In the genomic region with DNA sequence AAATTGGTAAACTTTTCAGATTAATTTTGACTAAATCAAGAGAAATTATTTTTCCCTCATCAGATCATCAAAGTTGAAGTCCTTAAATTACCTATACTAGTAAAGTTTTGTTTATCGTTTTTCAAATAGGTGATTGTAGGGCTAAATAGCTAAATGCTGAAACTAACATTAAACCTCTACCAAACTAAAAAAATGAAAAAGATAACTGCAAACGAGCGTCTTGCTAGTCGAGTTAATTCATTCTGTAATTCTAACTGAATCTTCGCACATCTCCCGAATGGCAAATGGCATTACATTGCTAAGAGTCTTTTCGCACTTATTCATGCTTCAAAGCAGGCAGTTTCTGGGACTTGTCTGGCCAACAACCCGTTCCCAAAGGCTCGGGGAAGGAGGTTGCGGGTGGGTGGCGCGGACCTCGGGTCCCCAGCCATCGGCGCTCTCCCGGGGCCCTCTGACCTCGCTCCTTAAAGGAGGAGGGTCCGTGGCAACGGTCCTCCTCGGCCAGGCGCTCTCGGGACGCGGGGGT, we compare ENCODE assay signal across 8 cellular contexts. TPM values are rescaled to one million over a fixed set of nuclear protein-coding genes. Genes with fewer than 3 reads are reported as not detected.
A peak's percentile ranks its signal among the peaks of the same experiment; 100 is the strongest.
DNase-seq lines count a peak whose midpoint lies in the region; ATAC-seq lines count a peak whose summit lies in the region.

No MANE protein-coding gene starts in this region.

- H3K4me3 ChIP-seq in rectal smooth muscle tissue (ENCODE audit: low read length) = peak overlapping the region; percentile 82

- no peaks in the 10 kb centered on the region for H3K36me3 ChIP-seq in rectal smooth muscle tissue (ENCODE audit: control insufficient read depth, insufficient read depth, low read length)

- DNase-seq in NCI-H1105 treated with DMSO at 0.1 percent for 48 hours (lab: John Stamatoyannopoulos, UW) (peak; percentile 28), NCI-H1105 (lab: John Stamatoyannopoulos, UW) (no peak), T-helper 17 cell (no peak), glomerular visceral epithelial cell (ENCODE audit: extremely low spot score) (peak; percentile 15)

- peaks cover 11% of the 10 kb centered on the region for H3K4me1 Mint-ChIP-seq in T-helper 17 cell

- no peaks in the 10 kb centered on the region for H3K27me3 ChIP-seq in rectal smooth muscle tissue (ENCODE audit: control insufficient read depth, insufficient read depth, low read length)

- no peaks in the 10 kb centered on the region for H3K9me3 ChIP-seq in T-helper 17 cell (ENCODE audit: control insufficient read depth, low read length, poor library complexity, severe bottlenecking)

- H3K9ac ChIP-seq in rectal smooth muscle tissue (ENCODE audit: low read length) = peak overlapping the region; percentile 56

- H3K4me1 ChIP-seq in rectal smooth muscle tissue (ENCODE audit: control insufficient read depth, insufficient read depth, low read length) = peaks cover 5% of the 10 kb centered on the region

- no peak overlapping the region for H3K27ac Mint-ChIP-seq in T-helper 17 cell

- peak overlapping the region; percentile 83 for H3K4me3 Mint-ChIP-seq in T-helper 17 cell

- H3K27me3 Mint-ChIP-seq in T-helper 17 cell = peaks cover 66% of the 10 kb centered on the region

- H3K36me3 Mint-ChIP-seq in T-helper 17 cell (ENCODE audit: low read depth) = peaks cover 3% of the 10 kb centered on the region

- no peak for ATAC-seq in T-helper 17 cell
- ATAC-seq in HG02763 (IDR thresholded peaks at IDR 0.05; ENCODE audit: unreplicated experiment) = no peak
- no peak for ATAC-seq in GM21529 (IDR thresholded peaks at IDR 0.05; ENCODE audit: unreplicated experiment)
- no peak for ATAC-seq in HG03139 (IDR thresholded peaks at IDR 0.05; ENCODE audit: unreplicated experiment)

- H3K27ac ChIP-seq in rectal smooth muscle tissue (ENCODE audit: low read depth, low read length) = peak overlapping the region; percentile 91

RNA-seq across cellular contexts. Expression of a gene that starts 43.8 kb away (rescaled TPM):
- not detected for total RNA-seq in T-helper 17 cell

Comparison
In these comparisons a context has a peak if more than half of its experiments do, and no peak if none do; other contexts are left out.
1. DNase-seq: peak in NCI-H1105 treated with DMSO at 0.1 percent for 48 hours (single experiment) and glomerular visceral epithelial cell (single experiment); none in NCI-H1105 (single experiment) and T-helper 17 cell (0 of 3).